In the genomic region with DNA sequence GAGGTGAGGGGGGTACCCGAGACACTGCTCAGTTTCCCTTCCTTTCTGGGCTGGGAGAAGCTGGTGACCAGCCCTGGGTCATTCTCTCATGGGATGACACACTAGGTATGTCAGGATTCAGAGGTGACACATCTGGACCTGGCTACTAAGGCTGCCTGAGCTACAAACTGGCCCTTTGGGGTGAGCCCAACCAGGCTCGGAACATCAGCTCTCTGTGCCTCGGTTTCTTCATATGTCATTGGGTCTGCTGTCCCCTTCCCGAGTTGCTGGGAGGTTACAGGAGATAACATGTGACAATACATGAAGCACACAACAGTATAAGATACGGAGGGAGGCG, we compare ENCODE assay signal across 23 cellular contexts. TPM values are rescaled to one million over a fixed set of nuclear protein-coding genes. Genes with fewer than 3 reads are reported as not detected.
DNase-seq lines count a peak whose midpoint lies in the region; ATAC-seq and TF ChIP-seq lines count a peak whose summit lies in the region.
"Had no signal": no experiment of that assay in that cellular context is flagged by ENCODE, and none has a peak within 500 bp of the region (broad histone marks: within the 10 kb centered on the region; RNA-seq: fewer than 3 reads in every experiment).

No MANE protein-coding gene starts in this region.

- DNase-seq in activated CD8-positive, alpha-beta memory T cell treated with anti-CD3 and anti-CD28 coated beads, Interleukin-2, amount 10 ng/mL, durations not matched to agents 7 days and 5 days = no peak
- no peak for DNase-seq in activated CD8-positive, alpha-beta memory T cell treated with anti-CD3 and anti-CD28 coated beads, Interleukin-2, amount 50 U/mL, for 48 hours
- DNase-seq in CD14-positive monocyte (ENCODE audit: low spot score) (no peak), HPDE6-E6E7 (ENCODE audit: extremely low spot score) (no peak), iPS-NIHi7 (ENCODE audit: extremely low spot score) (no peak), NCI-H2029 (lab: John Stamatoyannopoulos, UW) (no peak)
- no peak for DNase-seq in activated CD4-positive, alpha-beta memory T cell treated with anti-CD3 and anti-CD28 coated beads for 36 hours
- no peak for DNase-seq in naive thymus-derived CD8-positive, alpha-beta T cell
- DNase-seq: Caco-2, cerebellar nuclear complex, immature natural killer cell, mesenchymal stem cell, MM.1S, NCI-H1417, NCI-H2081 treated with DMSO at 0.1 percent for 48 hours, NCI-H345, occipital lobe had no signal

- TF ChIP-seq CTCF in CD14-positive monocyte (IDR thresholded peaks at IDR 0.05) = no peak

- H3K27ac Mint-ChIP-seq in activated CD8-positive, alpha-beta memory T cell treated with anti-CD3 and anti-CD28 coated beads, Interleukin-2, amount 10 ng/mL, durations not matched to agents 7 days and 5 days = peak overlapping the region; percentile 49
- peak overlapping the region; percentile 28 to 99 (median 70) for H3K27ac Mint-ChIP-seq in CD14-positive monocyte
- peak overlapping the region; percentile 77 for H3K27ac Mint-ChIP-seq in activated CD4-positive, alpha-beta memory T cell treated with anti-CD3 and anti-CD28 coated beads for 36 hours
- peak overlapping the region in 6 of 10 donors; percentile 19 to 89 (median 54) for H3K27ac Mint-ChIP-seq in naive thymus-derived CD8-positive, alpha-beta T cell
- H3K27ac Mint-ChIP-seq: B cell; brain; stimulated activated naive CD8-positive, alpha-beta T cell treated with anti-CD3 and anti-CD28 coated beads, Interleukin-15, Interleukin-2, amounts not matched to agents 100 ng/mL and 50 ng/mL, for 24 hours had no signal

- CTCF ChIA-PET in activated CD8-positive, alpha-beta memory T cell treated with anti-CD3 and anti-CD28 coated beads, Interleukin-2, amount 10 ng/mL, durations not matched to agents 7 days and 5 days (lab: Charles Lee) = interaction anchor here (0.6 to 5.7 kb wide), 12 partner anchors 11 to 459 kb away, joined by 3 to 63 read pairs (median 11); a partner anchor contains a TSS
- CTCF ChIA-PET in activated CD4-positive, alpha-beta memory T cell treated with anti-CD3 and anti-CD28 coated beads for 36 hours (lab: Charles Lee) = interaction anchor here (1.1 to 6.7 kb wide), 11 partner anchors 11 to 459 kb away, joined by 3 to 80 read pairs (median 11); a partner anchor contains a TSS

- H3K4me1 Mint-ChIP-seq in activated CD8-positive, alpha-beta memory T cell treated with anti-CD3 and anti-CD28 coated beads, Interleukin-2, amount 10 ng/mL, durations not matched to agents 7 days and 5 days = peaks cover 50% of the 10 kb centered on the region
- H3K4me1 Mint-ChIP-seq in CD14-positive monocyte = peaks cover 84% of the 10 kb centered on the region
- H3K4me1 Mint-ChIP-seq in activated CD4-positive, alpha-beta memory T cell treated with anti-CD3 and anti-CD28 coated beads for 36 hours (ENCODE audit: low read depth) = peaks cover 60% of the 10 kb centered on the region
- H3K4me1 Mint-ChIP-seq in naive thymus-derived CD8-positive, alpha-beta T cell = peaks cover 20 to 72% (median 57%) of the 10 kb centered on the region in 4 donors

- H3K4me3 Mint-ChIP-seq in activated CD8-positive, alpha-beta memory T cell treated with anti-CD3 and anti-CD28 coated beads, Interleukin-2, amount 10 ng/mL, durations not matched to agents 7 days and 5 days = no peak overlapping the region
- no peak overlapping the region for H3K4me3 Mint-ChIP-seq in CD14-positive monocyte
- H3K4me3 Mint-ChIP-seq in activated CD4-positive, alpha-beta memory T cell treated with anti-CD3 and anti-CD28 coated beads for 36 hours = no peak overlapping the region
- peak overlapping the region in 1 of 10 donors; percentile 38 for H3K4me3 Mint-ChIP-seq in naive thymus-derived CD8-positive, alpha-beta T cell
- H3K4me3 Mint-ChIP-seq: B cell; brain; immature natural killer cell; stimulated activated naive CD8-positive, alpha-beta T cell treated with anti-CD3 and anti-CD28 coated beads, Interleukin-15, Interleukin-2, amounts not matched to agents 100 ng/mL and 50 ng/mL, for 24 hours had no signal

- POLR2A ChIA-PET in activated CD4-positive, alpha-beta memory T cell treated with anti-CD3 and anti-CD28 coated beads for 36 hours (lab: Charles Lee) = interaction anchor here (0.7 to 1.4 kb wide), 3 partner anchors 13 to 87 kb away, joined by 3 to 6 read pairs (median 3); a partner anchor contains a TSS
- POLR2A ChIA-PET in naive thymus-derived CD8-positive, alpha-beta T cell (lab: Charles Lee) = interaction anchor here (0.6 to 3.3 kb wide), 11 partner anchors 10 to 92 kb away, joined by 3 to 19 read pairs (median 5); a partner anchor contains a TSS

- H3K36me3 Mint-ChIP-seq in activated CD8-positive, alpha-beta memory T cell treated with anti-CD3 and anti-CD28 coated beads, Interleukin-2, amount 10 ng/mL, durations not matched to agents 7 days and 5 days = peaks cover 41% of the 10 kb centered on the region
- H3K36me3 Mint-ChIP-seq in CD14-positive monocyte = peaks cover 65 to 79% of the 10 kb centered on the region in 2 donors
- H3K36me3 Mint-ChIP-seq in activated CD4-positive, alpha-beta memory T cell treated with anti-CD3 and anti-CD28 coated beads for 36 hours = peaks cover 30% of the 10 kb centered on the region
- peaks cover 19 to 41% (median 26%) of the 10 kb centered on the region in 3 donors for H3K36me3 Mint-ChIP-seq in naive thymus-derived CD8-positive, alpha-beta T cell

- H3K9me3 Mint-ChIP-seq in activated CD8-positive, alpha-beta memory T cell treated with anti-CD3 and anti-CD28 coated beads, Interleukin-2, amount 10 ng/mL, durations not matched to agents 7 days and 5 days (ENCODE audit: low read depth) = peaks cover 12% of the 10 kb centered on the region
- peaks cover 0 to 6% (median 4%) of the 10 kb centered on the region in 7 donors for H3K9me3 Mint-ChIP-seq in CD14-positive monocyte
- H3K9me3 Mint-ChIP-seq in activated CD4-positive, alpha-beta memory T cell treated with anti-CD3 and anti-CD28 coated beads for 36 hours = peaks cover 14% of the 10 kb centered on the region
- H3K9me3 Mint-ChIP-seq in naive thymus-derived CD8-positive, alpha-beta T cell = peaks cover 0 to 21% (median 13%) of the 10 kb centered on the region in 9 donors

- no peaks in the 10 kb centered on the region for H3K27me3 Mint-ChIP-seq in activated CD8-positive, alpha-beta memory T cell treated with anti-CD3 and anti-CD28 coated beads, Interleukin-2, amount 10 ng/mL, durations not matched to agents 7 days and 5 days
- H3K27me3 Mint-ChIP-seq in CD14-positive monocyte (ENCODE audit: low read depth in 3 of 3) = peaks cover 0 to 3% (median 0%) of the 10 kb centered on the region in 3 donors
- H3K27me3 Mint-ChIP-seq in activated CD4-positive, alpha-beta memory T cell treated with anti-CD3 and anti-CD28 coated beads for 36 hours = no peaks in the 10 kb centered on the region
- no peaks in the 10 kb centered on the region for H3K27me3 Mint-ChIP-seq in naive thymus-derived CD8-positive, alpha-beta T cell
- H3K27me3 Mint-ChIP-seq: B cell; brain; stimulated activated naive CD8-positive, alpha-beta T cell treated with anti-CD3 and anti-CD28 coated beads, Interleukin-15, Interleukin-2, amounts not matched to agents 100 ng/mL and 50 ng/mL, for 24 hours had no signal

- no peak for ATAC-seq in activated CD8-positive, alpha-beta memory T cell treated with anti-CD3 and anti-CD28 coated beads, Interleukin-2, amount 10 ng/mL, durations not matched to agents 7 days and 5 days
- no peak for ATAC-seq in naive thymus-derived CD8-positive, alpha-beta T cell
- ATAC-seq: gastroesophageal sphincter, left lung had no signal

- intact Hi-C loops in CD14-positive monocyte (cut with micrococcal nuclease) = loop anchor here (5.0 to 10.0 kb wide), 2 partner anchors 45 to 197 kb away; no protein-coding TSS in a partner anchor
- intact Hi-C loops in activated CD4-positive, alpha-beta memory T cell treated with anti-CD3 and anti-CD28 coated beads for 36 hours (cut with micrococcal nuclease) = loop anchor here (1.0 to 2.0 kb wide), 3 partner anchors 41 to 105 kb away; no protein-coding TSS in a partner anchor

RNA-seq across cellular contexts. Expression of a gene that starts 11.8 kb away (rescaled TPM):
- total RNA-seq in activated CD8-positive, alpha-beta memory T cell treated with anti-CD3 and anti-CD28 coated beads, Interleukin-2, amount 10 ng/mL, durations not matched to agents 7 days and 5 days = 10 to 100 TPM; 45.0 to 83.0 TPM
- polyA plus RNA-seq in CD14-positive monocyte = 100 to 1,000 TPM; 130 to 137 TPM
- 10 to 100 TPM; 77.9 to 80.0 TPM for total RNA-seq in activated CD4-positive, alpha-beta memory T cell treated with anti-CD3 and anti-CD28 coated beads for 36 hours
- total RNA-seq in naive thymus-derived CD8-positive, alpha-beta T cell = 10 to 100 TPM; 68.9 to 71.2 TPM
- 10 to 100 TPM; 56.3 to 62.9 (median 56.9) TPM for polyA plus RNA-seq in naive thymus-derived CD8-positive, alpha-beta T cell

RNA-seq across cellular contexts. Expression of a gene that starts 26.3 kb away (rescaled TPM):
- total RNA-seq in activated CD8-positive, alpha-beta memory T cell treated with anti-CD3 and anti-CD28 coated beads, Interleukin-2, amount 10 ng/mL, durations not matched to agents 7 days and 5 days = 10 to 100 TPM; 31.1 to 54.9 TPM
- polyA plus RNA-seq in CD14-positive monocyte = 100 to 1,000 TPM; 290 to 469 TPM
- total RNA-seq in activated CD4-positive, alpha-beta memory T cell treated with anti-CD3 and anti-CD28 coated beads for 36 hours = 10 to 100 TPM; 77.9 to 82.0 TPM
- 10 to 100 TPM; 33.8 to 35.6 TPM for total RNA-seq in naive thymus-derived CD8-positive, alpha-beta T cell
- polyA plus RNA-seq in naive thymus-derived CD8-positive, alpha-beta T cell = 10 to 100 TPM; 78.5 to 97.6 (median 96.0) TPM

RNA-seq across cellular contexts. Expression of a gene that starts 49.3 kb away (rescaled TPM):
- total RNA-seq in activated CD8-positive, alpha-beta memory T cell treated with anti-CD3 and anti-CD28 coated beads, Interleukin-2, amount 10 ng/mL, durations not matched to agents 7 days and 5 days = 10 to 100 TPM; 40.1 to 67.3 TPM
- polyA plus RNA-seq in CD14-positive monocyte = 10 to 100 TPM; 10.5 to 15.7 TPM
- 10 to 100 TPM; 67.0 to 72.8 TPM for total RNA-seq in activated CD4-positive, alpha-beta memory T cell treated with anti-CD3 and anti-CD28 coated beads for 36 hours
- 10 to 100 TPM; 62.1 to 64.0 TPM for total RNA-seq in naive thymus-derived CD8-positive, alpha-beta T cell
- polyA plus RNA-seq in naive thymus-derived CD8-positive, alpha-beta T cell = 100 to 1,000 TPM in 2 of 3 donors, 10 to 100 TPM in 1; 86.7 to 208 (median 145) TPM
- total RNA-seq: endothelial cell of umbilical vein had no signal
- polyA plus RNA-seq: endothelial cell of umbilical vein had no signal
